In the genomic region with DNA sequence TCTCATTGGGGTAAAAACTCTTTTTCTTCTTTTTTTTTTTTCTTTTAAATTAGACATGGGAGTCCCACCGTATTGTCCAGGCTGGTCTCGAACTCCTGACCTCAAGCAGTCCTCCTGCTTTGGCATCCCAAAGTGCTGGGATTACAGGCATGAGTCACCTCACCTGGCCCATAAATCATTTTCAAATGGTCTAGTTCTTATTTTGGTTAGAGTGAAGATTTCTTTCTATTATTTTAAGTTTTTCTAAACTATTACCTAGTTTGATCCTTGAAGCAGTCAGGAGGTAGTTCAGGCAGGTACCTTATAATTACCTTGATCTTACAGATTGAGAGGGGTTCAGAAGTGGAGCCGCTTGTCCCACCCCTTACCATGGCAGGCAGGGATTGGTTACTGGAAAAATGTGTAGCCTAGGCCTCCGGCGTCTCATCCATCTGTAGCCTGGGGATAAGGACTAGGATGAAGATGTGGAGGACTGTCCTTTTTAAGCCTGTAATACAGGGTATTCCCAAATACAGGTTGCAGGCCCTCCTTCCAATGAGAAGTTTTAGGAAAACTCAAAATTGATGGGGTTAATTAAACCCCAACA, we compare ENCODE assay signal across 10 cellular contexts. TPM values are rescaled to one million over a fixed set of nuclear protein-coding genes. Genes with fewer than 3 reads are reported as not detected.
DNase-seq lines count a peak whose midpoint lies in the region; ATAC-seq and TF ChIP-seq lines count a peak whose summit lies in the region.
"Had no signal": no experiment of that assay in that cellular context is flagged by ENCODE, and none has a peak within 500 bp of the region (broad histone marks: within the 10 kb centered on the region; RNA-seq: fewer than 3 reads in every experiment).

No MANE protein-coding gene starts in this region.

- peaks cover 11% of the 10 kb centered on the region for H3F3A ChIP-seq in smooth muscle cell (ENCODE audit: low read depth)

- H3K27ac ChIP-seq in Panc1 (ENCODE audit: low read length), result peak overlapping the region; percentile 90
- H3K27ac ChIP-seq in smooth muscle cell (ENCODE audit: low read depth), result no peak overlapping the region
- H3K27ac ChIP-seq: hepatocyte had no signal

- in situ Hi-C loops in Panc1 (cut with HindIII; ENCODE audit: low pct_unique_long_range_greater_than_20kb, low sequenced_read_pairs), result no loop called here

- H3K27me3 ChIP-seq in Panc1 (ENCODE audit: control insufficient read depth, insufficient read depth, low read length) (no peaks in the 10 kb centered on the region), smooth muscle cell (ENCODE audit: low read depth) (no peaks in the 10 kb centered on the region)
- H3K27me3 ChIP-seq: hepatocyte had no signal

- H3K36me3 ChIP-seq in Panc1 (ENCODE audit: control insufficient read depth, insufficient read depth, low read length) (peaks cover 4% of the 10 kb centered on the region; the same call in 1 of the 2 replicates), smooth muscle cell (ENCODE audit: low read depth) (no peaks in the 10 kb centered on the region)

- BruUV-seq in Panc1 (replicated peaks; lab: Mats Ljungman, UMichigan), result TSS peak; percentile 77

- H3K9ac ChIP-seq in smooth muscle cell (ENCODE audit: low read depth), result no peak overlapping the region

- no peaks in the 10 kb centered on the region for H3K27me3 Mint-ChIP-seq in activated T-cell treated with anti-CD3 and anti-CD28 coated beads, Interleukin-2, amount 50 U/mL, for 24 hours

- H3K9me3 ChIP-seq in Panc1 (ENCODE audit: control insufficient read depth, insufficient read depth, low read depth, low read length), result no peaks in the 10 kb centered on the region
- no peaks in the 10 kb centered on the region for H3K9me3 ChIP-seq in smooth muscle cell (replicated peaks; ENCODE audit: low read depth)

- H3K4me2 ChIP-seq in smooth muscle cell, result no peak overlapping the region

- peaks cover 19% of the 10 kb centered on the region for H4K20me1 ChIP-seq in smooth muscle cell (ENCODE audit: low read depth)

- DNase-seq in activated T-cell treated with anti-CD3 and anti-CD28 coated beads, Interleukin-2, amount 50 U/mL, for 24 hours, result no peak
- no peak for DNase-seq in activated T-cell treated with anti-CD3 and anti-CD28 coated beads, Interleukin-2, amount 50 U/mL, for 48 hours
- DNase-seq in Panc1 (ENCODE audit: low read depth, low spot score), result no peak
- DNase-seq in erythroblast (lab: John Stamatoyannopoulos, UW), result peak; percentile 39 to 44
- no peak for DNase-seq in smooth muscle cell (lab: John Stamatoyannopoulos, UW; ENCODE audit: unreplicated experiment)
- DNase-seq: NCI-H1436 treated with DMSO at 0.1 percent for 48 hours had no signal

- H3K4me1 ChIP-seq in Panc1 (ENCODE audit: control insufficient read depth, insufficient read depth, low read length) (peaks cover 63% of the 10 kb centered on the region), smooth muscle cell (ENCODE audit: low read depth) (peaks cover 16% of the 10 kb centered on the region)

- CTCF ChIA-PET in Panc1 (lab: Charles Lee), result no interaction called here

- H3K4me3 ChIP-seq in Panc1 (ENCODE audit: low read depth in 2 of 2, low read length in 2 of 2), result peak overlapping the region; percentile 73 to 78
- H3K4me3 ChIP-seq in smooth muscle cell, result peak overlapping the region; percentile 67

- peaks cover 64% of the 10 kb centered on the region for H3K36me3 Mint-ChIP-seq in activated T-cell treated with anti-CD3 and anti-CD28 coated beads, Interleukin-2, amount 50 U/mL, for 24 hours (ENCODE audit: low read depth)

- H3K79me2 ChIP-seq in smooth muscle cell (ENCODE audit: low read depth), result peaks cover 7% of the 10 kb centered on the region

- peaks cover 67% of the 10 kb centered on the region for H3K4me1 Mint-ChIP-seq in activated T-cell treated with anti-CD3 and anti-CD28 coated beads, Interleukin-2, amount 50 U/mL, for 24 hours (ENCODE audit: low read depth)

- peak overlapping the region; percentile 94 for H3K4me3 Mint-ChIP-seq in activated T-cell treated with anti-CD3 and anti-CD28 coated beads, Interleukin-2, amount 50 U/mL, for 24 hours

- H2AFZ ChIP-seq in smooth muscle cell (ENCODE audit: low read depth), result no peak overlapping the region
- H2AFZ ChIP-seq: hepatocyte had no signal

- H3K27ac Mint-ChIP-seq in activated T-cell treated with anti-CD3 and anti-CD28 coated beads, Interleukin-2, amount 50 U/mL, for 24 hours, result peak overlapping the region; percentile 96

- 72% methylated on average over 5 of the region's 5 CpGs for WGBS in smooth muscle cell (ENCODE audit: low lambda C conversion rate)

- no peaks in the 10 kb centered on the region for H3K9me3 Mint-ChIP-seq in activated T-cell treated with anti-CD3 and anti-CD28 coated beads, Interleukin-2, amount 50 U/mL, for 24 hours

- TF ChIP-seq CTCF in Panc1 (IDR thresholded peaks at IDR 0.05) (no peak), smooth muscle cell (IDR thresholded peaks at IDR 0.05; ENCODE audit: borderline replicate concordance, insufficient read depth, poor library complexity, severe bottlenecking) (no peak)

- no peak for ATAC-seq in Panc1
- no peak for ATAC-seq in HG03280 (IDR thresholded peaks at IDR 0.05; ENCODE audit: unreplicated experiment)
- no peak for ATAC-seq in GM21515 (IDR thresholded peaks at IDR 0.05; ENCODE audit: unreplicated experiment)
- ATAC-seq in esophagus mucosa, result no peak

- POLR2A ChIA-PET in Panc1 (lab: Charles Lee), result no interaction called here

- intact Hi-C loops in Panc1 (cut with micrococcal nuclease; ENCODE audit: unreplicated experiment), result no loop called here

- no peak for TF ChIP-seq POLR2A in erythroblast (IDR thresholded peaks at IDR 0.05; ENCODE audit: low read length)

RNA-seq across cellular contexts. Expression of a gene that starts 2.7 kb away (rescaled TPM):
- total RNA-seq in Panc1 (2021; ENCODE audit: unreplicated experiment) (444 TPM), smooth muscle cell (35.2 and 41.8 TPM in 2 replicates), esophagus mucosa (244 TPM)
- 488 TPM for polyA plus RNA-seq in Panc1 (2012; ENCODE audit: insufficient read length)
- polyA plus RNA-seq in smooth muscle cell, result 69.9 and 105 TPM in 2 replicates

RNA-seq across cellular contexts. Expression of a gene that starts 9.5 kb away (rescaled TPM):
- total RNA-seq in Panc1 (2021; ENCODE audit: unreplicated experiment), result 35.6 TPM
- polyA plus RNA-seq in Panc1 (2012; ENCODE audit: insufficient read length), result 43.7 TPM
- total RNA-seq in smooth muscle cell, result 13.6 and 29.7 TPM in 2 replicates
- polyA plus RNA-seq in smooth muscle cell, result 29.2 and 33.4 TPM in 2 replicates
- 30.6 TPM for total RNA-seq in esophagus mucosa

Comparison
In these comparisons a context has a peak if more than half of its experiments do, and no peak if none do; other contexts are left out.
1. DNase-seq: peak in erythroblast (2 of 2); none in activated T-cell treated with anti-CD3 and anti-CD28 coated beads, Interleukin-2, amount 50 U/mL, for 24 hours (single experiment), activated T-cell treated with anti-CD3 and anti-CD28 coated beads, Interleukin-2, amount 50 U/mL, for 48 hours (0 of 2), Panc1 (single experiment) and smooth muscle cell (single experiment).